8 cellular contexts compared by ENCODE assay signal in genomic region chr5:180801596-180802324, GRCh38. TPM values are rescaled to one million over a fixed set of nuclear protein-coding genes. Genes with fewer than 3 reads are reported as not detected.
DNase-seq lines count a peak whose midpoint lies in the region; ATAC-seq and TF ChIP-seq lines count a peak whose summit lies in the region.

No MANE protein-coding gene starts in this region.

- no peaks in the 10 kb centered on the region for H3K27me3 ChIP-seq in CD4-positive, CD25-positive, alpha-beta regulatory T cell (ENCODE audit: control insufficient read depth, insufficient read depth, low read length)
- H3K27me3 ChIP-seq in PC-9 (ENCODE audit: insufficient read depth, low read depth) (no peaks in the 10 kb centered on the region), neural progenitor cell (no peaks in the 10 kb centered on the region)

- CTCF ChIA-PET in PC-9 (lab: Charles Lee): interaction anchor here (0.7 to 1.6 kb wide), 2 partner anchors 17 to 501 kb away, joined by 3 to 4 read pairs; no protein-coding TSS in a partner anchor

- no peak for TF ChIP-seq CTCF in PC-9 (conservative IDR thresholded peaks at IDR 0.05)
- TF ChIP-seq CTCF in neural progenitor cell (IDR thresholded peaks at IDR 0.05): no peak

- BruUV-seq in PC-9 (replicated peaks; lab: Mats Ljungman, UMichigan): TSS peak; percentile 56

- H2AFZ ChIP-seq in PC-9: no peak overlapping the region
- no peak overlapping the region for H2AFZ ChIP-seq in neural progenitor cell (replicated peaks)

- peak overlapping the region; percentile 78 for H3K4me2 ChIP-seq in PC-9
- peak overlapping the region; percentile 86 for H3K4me2 ChIP-seq in neural progenitor cell

- DNase-seq in CD4-positive, CD25-positive, alpha-beta regulatory T cell: no peak
- DNase-seq in PC-9 (no peak), epithelial cell of prostate (ENCODE audit: low read depth, low spot score) (no peak), neural progenitor cell (ENCODE audit: low spot score) (no peak), NCI-H226 (no peak)

- peak overlapping the region; percentile 89 for H3K27ac ChIP-seq in CD4-positive, CD25-positive, alpha-beta regulatory T cell (ENCODE audit: insufficient read depth, low read length, poor library complexity, severe bottlenecking)
- H3K27ac ChIP-seq in PC-9: no peak overlapping the region
- peak overlapping the region; percentile 96 for H3K27ac ChIP-seq in epithelial cell of prostate
- H3K27ac ChIP-seq in neural progenitor cell: no peak overlapping the region

- H3K9me3 ChIP-seq in CD4-positive, CD25-positive, alpha-beta regulatory T cell (ENCODE audit: control insufficient read depth in 2 of 2, low read length in 2 of 2): no peaks in the 10 kb centered on the region
- H3K9me3 ChIP-seq in PC-9 (ENCODE audit: insufficient read depth, low read depth) (no peaks in the 10 kb centered on the region), neural progenitor cell (ENCODE audit: low read depth) (no peaks in the 10 kb centered on the region)

- POLR2A ChIA-PET in PC-9 (lab: Charles Lee; ENCODE audit: unreplicated experiment): interaction anchor here (0.6 to 0.9 kb wide), 2 partner anchors 16 to 361 kb away, joined by 3 to 4 read pairs; no protein-coding TSS in a partner anchor

- peaks cover 15% of the 10 kb centered on the region for H3K36me3 ChIP-seq in CD4-positive, CD25-positive, alpha-beta regulatory T cell (ENCODE audit: control insufficient read depth, insufficient read depth, low read length)
- H3K36me3 ChIP-seq in PC-9 (ENCODE audit: low read depth) (no peaks in the 10 kb centered on the region), neural progenitor cell (no peaks in the 10 kb centered on the region)

- peak overlapping the region; percentile 53 to 90 (median 86) for H3K27ac Mint-ChIP-seq in CD4-positive, CD25-positive, alpha-beta regulatory T cell
- H3K27ac Mint-ChIP-seq in neural progenitor cell: peak overlapping the region; percentile 76

- H4K20me1 ChIP-seq in PC-9 (ENCODE audit: insufficient read depth): peaks cover 45% of the 10 kb centered on the region
- peaks cover 60% of the 10 kb centered on the region for H4K20me1 ChIP-seq in neural progenitor cell (ENCODE audit: low read depth)

- peaks cover 54% of the 10 kb centered on the region for H3K36me3 Mint-ChIP-seq in CD4-positive, CD25-positive, alpha-beta regulatory T cell
- H3K36me3 Mint-ChIP-seq in neural progenitor cell: peaks cover 19% of the 10 kb centered on the region

- peak overlapping the region; percentile 91 to 97 (median 94) for H3K4me3 Mint-ChIP-seq in CD4-positive, CD25-positive, alpha-beta regulatory T cell
- peak overlapping the region; percentile 89 for H3K4me3 Mint-ChIP-seq in neural progenitor cell

- H3K4me1 Mint-ChIP-seq in CD4-positive, CD25-positive, alpha-beta regulatory T cell: peaks cover 24 to 82% (median 68%) of the 10 kb centered on the region in 4 donors
- H3K4me1 Mint-ChIP-seq in neural progenitor cell: peaks cover 32% of the 10 kb centered on the region

- peaks cover 71% of the 10 kb centered on the region for H3K79me2 ChIP-seq in PC-9 (ENCODE audit: low read depth)
- H3K79me2 ChIP-seq in neural progenitor cell (ENCODE audit: low read depth): peaks cover 86% of the 10 kb centered on the region

- no peak for ATAC-seq in CD4-positive, CD25-positive, alpha-beta regulatory T cell (ENCODE audit: low read depth in 2 of 2)
- ATAC-seq in GM21360 (IDR thresholded peaks at IDR 0.05; ENCODE audit: unreplicated experiment) (no peak), HG02870 (IDR thresholded peaks at IDR 0.05; ENCODE audit: unreplicated experiment) (no peak), GM21786 (IDR thresholded peaks at IDR 0.05; ENCODE audit: unreplicated experiment) (no peak)

- intact Hi-C loops in PC-9 (cut with micrococcal nuclease; ENCODE audit: unreplicated experiment): loop anchor here (10.0 kb wide), 1 partner anchor 423 kb away; the partner anchor contains the start of gene TRIM41

- peaks cover 85% of the 10 kb centered on the region for H3K4me1 ChIP-seq in CD4-positive, CD25-positive, alpha-beta regulatory T cell (ENCODE audit: control insufficient read depth, insufficient read depth, low read length, poor library complexity, severe bottlenecking)
- H3K4me1 ChIP-seq in PC-9 (replicated peaks; ENCODE audit: insufficient read depth) (peaks cover 33% of the 10 kb centered on the region), neural progenitor cell (peaks cover 17% of the 10 kb centered on the region)

- no peaks in the 10 kb centered on the region for H3K27me3 Mint-ChIP-seq in CD4-positive, CD25-positive, alpha-beta regulatory T cell
- peaks cover 8% of the 10 kb centered on the region for H3K27me3 Mint-ChIP-seq in neural progenitor cell (ENCODE audit: insufficient read depth, low read depth)

- H3K9me2 ChIP-seq in PC-9 (ENCODE audit: insufficient read depth): no peaks in the 10 kb centered on the region

- H3K9ac ChIP-seq in neural progenitor cell: peak overlapping the region; percentile 63

- no peaks in the 10 kb centered on the region for H3K9me3 Mint-ChIP-seq in CD4-positive, CD25-positive, alpha-beta regulatory T cell
- H3K9me3 Mint-ChIP-seq in neural progenitor cell: no peaks in the 10 kb centered on the region

- peak overlapping the region; percentile 90 for H3K4me3 ChIP-seq in CD4-positive, CD25-positive, alpha-beta regulatory T cell (ENCODE audit: low read depth, low read length)
- H3K4me3 ChIP-seq in PC-9 (peak overlapping the region; percentile 95), neural progenitor cell (peak overlapping the region; percentile 95)

- peaks cover 29% of the 10 kb centered on the region; the same call in 1 of the 2 replicates for H3F3A ChIP-seq in PC-9 (ENCODE audit: insufficient read depth, low read depth)
- peaks cover 22% of the 10 kb centered on the region for H3F3A ChIP-seq in neural progenitor cell (ENCODE audit: low read depth)

RNA-seq across cellular contexts. Expression of gene MGAT1, which starts 0.8 kb away (rescaled TPM):
- total RNA-seq in CD4-positive, CD25-positive, alpha-beta regulatory T cell: 106 TPM
- 100 to 1,000 TPM; 171 to 210 (median 194) TPM for polyA plus RNA-seq in CD4-positive, CD25-positive, alpha-beta regulatory T cell
- total RNA-seq in PC-9 (2021) (96.6 and 103 TPM in 2 replicates), neural progenitor cell (ENCODE audit: low replicate concordance) (31.8 and 67.8 TPM in 2 replicates)

RNA-seq across cellular contexts. Expression of gene ZFP62, which starts 59.3 kb away (rescaled TPM):
- 21.5 TPM for total RNA-seq in CD4-positive, CD25-positive, alpha-beta regulatory T cell
- polyA plus RNA-seq in CD4-positive, CD25-positive, alpha-beta regulatory T cell: 10 to 100 TPM; 21.4 to 31.2 (median 24.8) TPM
- 48.6 and 57.3 TPM in 2 replicates for total RNA-seq in PC-9 (2021)
- total RNA-seq in neural progenitor cell (ENCODE audit: low replicate concordance): 47.2 and 65.4 TPM in 2 replicates

Comparison
In these comparisons a context has a peak if more than half of its experiments do, and no peak if none do; other contexts are left out.
1. H3K27ac ChIP-seq: peak in CD4-positive, CD25-positive, alpha-beta regulatory T cell (single experiment) and epithelial cell of prostate (single experiment); none in PC-9 (single experiment) and neural progenitor cell (single experiment).
2. Peak in every context shown above with its lines, with median percentiles within 50 percentile points of each other: H3K4me3 ChIP-seq.